1 cellular context compared by ENCODE assay signal in the genomic region with DNA sequence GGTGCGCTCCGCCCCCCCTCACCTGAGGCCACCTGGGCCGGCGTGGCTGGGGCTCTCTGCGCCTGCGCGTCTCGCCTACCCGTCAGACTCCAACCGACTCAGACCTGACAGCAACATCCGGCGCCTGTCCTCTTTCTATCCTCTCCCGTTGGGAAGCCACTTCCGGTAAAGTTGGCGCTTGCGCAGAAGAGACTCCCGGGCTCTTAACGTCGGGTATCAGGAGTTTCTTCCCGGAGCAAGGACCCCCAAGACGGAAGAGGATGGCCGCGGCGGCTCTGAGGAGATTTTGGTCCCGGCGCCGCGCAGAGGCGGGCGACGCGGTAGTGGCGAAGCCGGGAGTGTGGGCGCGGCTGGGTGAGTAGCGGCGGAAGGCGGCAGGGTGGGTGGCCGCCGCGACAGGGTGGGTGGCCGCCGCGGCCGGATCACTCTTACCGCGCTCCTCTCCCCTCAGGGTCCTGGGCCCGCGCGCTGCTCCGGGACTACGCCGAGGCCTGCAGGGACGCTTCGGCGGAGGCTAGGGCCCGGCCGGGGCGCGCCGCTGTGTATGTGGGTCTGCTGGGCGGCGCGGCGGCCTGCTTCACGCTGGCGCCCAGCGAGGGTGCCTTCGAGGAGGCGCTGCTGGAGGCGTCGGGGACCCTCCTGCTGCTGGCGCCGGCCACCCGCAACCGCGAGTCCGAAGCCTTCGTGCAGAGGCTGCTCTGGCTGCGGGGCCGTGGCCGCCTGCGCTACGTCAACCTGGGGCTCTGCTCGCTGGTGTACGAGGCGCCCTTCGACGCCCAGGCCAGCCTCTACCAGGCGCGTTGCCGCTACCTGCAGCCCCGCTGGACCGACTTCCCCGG.
A peak's percentile ranks its signal among the peaks of the same experiment; 100 is the strongest.
TF ChIP-seq lines count a peak whose summit lies in the region.

A gene (plus strand): TSS at position 249 of the 839 bp plus-strand sequence. CDS start 12 bp downstream, at position 261.
A gene (minus strand): TSS at position 77 of the 839 bp plus-strand sequence. CDS start 229 bp downstream, outside the sequence.

TF ChIP-seq in HepG2, 621 proteins besides CTCF, POLR2A, EP300 and RAD21 (continued from another document and continues in another):
- TF ChIP-seq, protein P1, sequence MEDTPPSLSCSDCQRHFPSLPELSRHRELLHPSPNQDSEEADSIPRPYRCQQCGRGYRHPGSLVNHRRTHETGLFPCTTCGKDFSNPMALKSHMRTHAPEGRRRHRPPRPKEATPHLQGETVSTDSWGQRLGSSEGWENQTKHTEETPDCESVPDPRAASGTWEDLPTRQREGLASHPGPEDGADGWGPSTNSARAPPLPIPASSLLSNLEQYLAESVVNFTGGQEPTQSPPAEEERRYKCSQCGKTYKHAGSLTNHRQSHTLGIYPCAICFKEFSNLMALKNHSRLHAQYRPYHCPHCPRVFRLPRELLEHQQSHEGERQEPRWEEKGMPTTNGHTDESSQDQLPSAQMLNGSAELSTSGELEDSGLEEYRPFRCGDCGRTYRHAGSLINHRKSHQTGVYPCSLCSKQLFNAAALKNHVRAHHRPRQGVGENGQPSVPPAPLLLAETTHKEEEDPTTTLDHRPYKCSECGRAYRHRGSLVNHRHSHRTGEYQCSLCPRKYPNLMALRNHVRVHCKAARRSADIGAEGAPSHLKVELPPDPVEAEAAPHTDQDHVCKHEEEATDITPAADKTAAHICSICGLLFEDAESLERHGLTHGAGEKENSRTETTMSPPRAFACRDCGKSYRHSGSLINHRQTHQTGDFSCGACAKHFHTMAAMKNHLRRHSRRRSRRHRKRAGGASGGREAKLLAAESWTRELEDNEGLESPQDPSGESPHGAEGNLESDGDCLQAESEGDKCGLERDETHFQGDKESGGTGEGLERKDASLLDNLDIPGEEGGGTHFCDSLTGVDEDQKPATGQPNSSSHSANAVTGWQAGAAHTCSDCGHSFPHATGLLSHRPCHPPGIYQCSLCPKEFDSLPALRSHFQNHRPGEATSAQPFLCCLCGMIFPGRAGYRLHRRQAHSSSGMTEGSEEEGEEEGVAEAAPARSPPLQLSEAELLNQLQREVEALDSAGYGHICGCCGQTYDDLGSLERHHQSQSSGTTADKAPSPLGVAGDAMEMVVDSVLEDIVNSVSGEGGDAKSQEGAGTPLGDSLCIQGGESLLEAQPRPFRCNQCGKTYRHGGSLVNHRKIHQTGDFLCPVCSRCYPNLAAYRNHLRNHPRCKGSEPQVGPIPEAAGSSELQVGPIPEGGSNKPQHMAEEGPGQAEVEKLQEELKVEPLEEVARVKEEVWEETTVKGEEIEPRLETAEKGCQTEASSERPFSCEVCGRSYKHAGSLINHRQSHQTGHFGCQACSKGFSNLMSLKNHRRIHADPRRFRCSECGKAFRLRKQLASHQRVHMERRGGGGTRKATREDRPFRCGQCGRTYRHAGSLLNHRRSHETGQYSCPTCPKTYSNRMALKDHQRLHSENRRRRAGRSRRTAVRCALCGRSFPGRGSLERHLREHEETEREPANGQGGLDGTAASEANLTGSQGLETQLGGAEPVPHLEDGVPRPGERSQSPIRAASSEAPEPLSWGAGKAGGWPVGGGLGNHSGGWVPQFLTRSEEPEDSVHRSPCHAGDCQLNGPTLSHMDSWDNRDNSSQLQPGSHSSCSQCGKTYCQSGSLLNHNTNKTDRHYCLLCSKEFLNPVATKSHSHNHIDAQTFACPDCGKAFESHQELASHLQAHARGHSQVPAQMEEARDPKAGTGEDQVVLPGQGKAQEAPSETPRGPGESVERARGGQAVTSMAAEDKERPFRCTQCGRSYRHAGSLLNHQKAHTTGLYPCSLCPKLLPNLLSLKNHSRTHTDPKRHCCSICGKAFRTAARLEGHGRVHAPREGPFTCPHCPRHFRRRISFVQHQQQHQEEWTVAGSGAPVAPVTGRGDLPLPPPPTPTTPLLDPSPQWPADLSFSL (CRISPR knock-in tag; IDR thresholded peaks at IDR 0.05): no peak
- TF ChIP-seq PLRG1 (conservative IDR thresholded peaks at IDR 0.05) (no peak), PHF5A (CRISPR knock-in tag; IDR thresholded peaks at IDR 0.05; ENCODE audit: low read depth, unreplicated experiment) (peak; percentile 76), ATAD3A (CRISPR knock-in tag; IDR thresholded peaks at IDR 0.05) (no peak), FOXA1 (IDR thresholded peaks at IDR 0.05) (no peak), FOXA1 (CRISPR knock-in tag; IDR thresholded peaks at IDR 0.05) (no peak), ZMYM3 (CRISPR knock-in tag; IDR thresholded peaks at IDR 0.05) (no peak; the same call in 1 of the 2 replicates), MED8 (CRISPR knock-in tag; IDR thresholded peaks at IDR 0.05; ENCODE audit: insufficient replicate concordance) (peak; percentile 83), ZNF724P (CRISPR knock-in tag; IDR thresholded peaks at IDR 0.05; ENCODE audit: borderline replicate concordance) (no peak), MAFF (IDR thresholded peaks at IDR 0.05; ENCODE audit: low read depth, low read length) (no peak), ZNF230 (CRISPR knock-in tag; IDR thresholded peaks at IDR 0.05) (no peak; the same call in 1 of the 2 replicates), MIER3 (CRISPR knock-in tag; IDR thresholded peaks at IDR 0.05; ENCODE audit: borderline replicate concordance) (peak; percentile 55; the same call in 1 of the 2 replicates), MTA3 (CRISPR knock-in tag; IDR thresholded peaks at IDR 0.05) (no peak), KDM6A (CRISPR knock-in tag; IDR thresholded peaks at IDR 0.05; ENCODE audit: low read depth) (no peak), SAP130 (CRISPR knock-in tag; IDR thresholded peaks at IDR 0.05; ENCODE audit: low read depth) (peak; percentile 94), MATR3 (CRISPR knock-in tag; IDR thresholded peaks at IDR 0.05) (no peak), ZNF737 (CRISPR knock-in tag; IDR thresholded peaks at IDR 0.05; ENCODE audit: borderline replicate concordance) (no peak), RXRA (CRISPR knock-in tag; IDR thresholded peaks at IDR 0.05) (peak; percentile 69), ZNF251 (CRISPR knock-in tag; IDR thresholded peaks at IDR 0.05) (no peak), ZNF256 (CRISPR knock-in tag; conservative IDR thresholded peaks at IDR 0.05) (0 out of 2 replicates have a peak, but pooled peaks have one; percentile 22), ZNF121 (CRISPR knock-in tag; IDR thresholded peaks at IDR 0.05) (no peak), IKZF4 (CRISPR knock-in tag; IDR thresholded peaks at IDR 0.05; ENCODE audit: borderline replicate concordance, low read depth, not compliant biosample characterization) (no peak), TEAD2 (CRISPR knock-in tag; IDR thresholded peaks at IDR 0.05) (0 out of 2 replicates have a peak, but pooled peaks have one; percentile 59), PAX8 (CRISPR knock-in tag; IDR thresholded peaks at IDR 0.05; ENCODE audit: borderline replicate concordance) (no peak), TBX2 (CRISPR knock-in tag; IDR thresholded peaks at IDR 0.05; ENCODE audit: borderline replicate concordance) (peak; percentile 67; the same call in 1 of the 2 replicates), HOXD1 (CRISPR knock-in tag; IDR thresholded peaks at IDR 0.05) (no peak), ZNF777 (CRISPR knock-in tag; IDR thresholded peaks at IDR 0.05) (peak; percentile 90), MYNN (CRISPR knock-in tag; IDR thresholded peaks at IDR 0.05; ENCODE audit: low read depth) (no peak), GTF3A (CRISPR knock-in tag; conservative IDR thresholded peaks at IDR 0.05) (0 out of 2 replicates have a peak, but pooled peaks have one; percentile 50), DPF2 (CRISPR knock-in tag; IDR thresholded peaks at IDR 0.05; ENCODE audit: borderline replicate concordance, low read depth) (no peak), MAFG (CRISPR knock-in tag; IDR thresholded peaks at IDR 0.05) (0 out of 2 replicates have a peak, but pooled peaks have one; percentile 50), NFIC (IDR thresholded peaks at IDR 0.05; ENCODE audit: low read length) (no peak), HNRNPK (IDR thresholded peaks at IDR 0.05; ENCODE audit: low read depth, low read length, poor library complexity, severe bottlenecking) (no peak), ZNF660 (CRISPR knock-in tag; IDR thresholded peaks at IDR 0.05; ENCODE audit: borderline replicate concordance, low read depth) (no peak), ZNF547 (CRISPR knock-in tag; IDR thresholded peaks at IDR 0.05) (peak; percentile 84; the same call in 1 of the 2 replicates), TBX3 (IDR thresholded peaks at IDR 0.05; ENCODE audit: borderline replicate concordance) (no peak), ZNF530 (CRISPR knock-in tag; IDR thresholded peaks at IDR 0.05; ENCODE audit: low read depth) (no peak; the same call in 1 of the 2 replicates), FOXA3 (CRISPR knock-in tag; IDR thresholded peaks at IDR 0.05) (peak; percentile 54), SP2 (CRISPR knock-in tag; IDR thresholded peaks at IDR 0.05) (peak; percentile 40), ZNF160 (CRISPR knock-in tag; IDR thresholded peaks at IDR 0.05) (no peak; the same call in 1 of the 2 replicates), KLF11 (CRISPR knock-in tag; IDR thresholded peaks at IDR 0.05) (no peak), NONO (IDR thresholded peaks at IDR 0.05) (no peak), NONO (CRISPR knock-in tag; conservative IDR thresholded peaks at IDR 0.05) (peak; percentile 88), ZNF562 (CRISPR knock-in tag; IDR thresholded peaks at IDR 0.05; ENCODE audit: borderline replicate concordance) (no peak), SIX1 (CRISPR knock-in tag; IDR thresholded peaks at IDR 0.05; ENCODE audit: borderline replicate concordance) (no peak), NFRKB (IDR thresholded peaks at IDR 0.05) (no peak), ZEB1 (IDR thresholded peaks at IDR 0.05; ENCODE audit: insufficient replicate concordance, low read depth) (peak; percentile 97)
- TF ChIP-seq, protein P2, sequence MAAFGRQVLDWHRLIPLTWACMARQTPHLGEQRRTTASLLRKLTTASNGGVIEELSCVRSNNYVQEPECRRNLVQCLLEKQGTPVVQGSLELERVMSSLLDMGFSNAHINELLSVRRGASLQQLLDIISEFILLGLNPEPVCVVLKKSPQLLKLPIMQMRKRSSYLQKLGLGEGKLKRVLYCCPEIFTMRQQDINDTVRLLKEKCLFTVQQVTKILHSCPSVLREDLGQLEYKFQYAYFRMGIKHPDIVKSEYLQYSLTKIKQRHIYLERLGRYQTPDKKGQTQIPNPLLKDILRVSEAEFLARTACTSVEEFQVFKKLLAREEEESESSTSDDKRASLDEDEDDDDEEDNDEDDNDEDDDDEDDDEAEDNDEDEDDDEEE (CRISPR knock-in tag; IDR thresholded peaks at IDR 0.05): no peak
- TF ChIP-seq, protein P3, sequence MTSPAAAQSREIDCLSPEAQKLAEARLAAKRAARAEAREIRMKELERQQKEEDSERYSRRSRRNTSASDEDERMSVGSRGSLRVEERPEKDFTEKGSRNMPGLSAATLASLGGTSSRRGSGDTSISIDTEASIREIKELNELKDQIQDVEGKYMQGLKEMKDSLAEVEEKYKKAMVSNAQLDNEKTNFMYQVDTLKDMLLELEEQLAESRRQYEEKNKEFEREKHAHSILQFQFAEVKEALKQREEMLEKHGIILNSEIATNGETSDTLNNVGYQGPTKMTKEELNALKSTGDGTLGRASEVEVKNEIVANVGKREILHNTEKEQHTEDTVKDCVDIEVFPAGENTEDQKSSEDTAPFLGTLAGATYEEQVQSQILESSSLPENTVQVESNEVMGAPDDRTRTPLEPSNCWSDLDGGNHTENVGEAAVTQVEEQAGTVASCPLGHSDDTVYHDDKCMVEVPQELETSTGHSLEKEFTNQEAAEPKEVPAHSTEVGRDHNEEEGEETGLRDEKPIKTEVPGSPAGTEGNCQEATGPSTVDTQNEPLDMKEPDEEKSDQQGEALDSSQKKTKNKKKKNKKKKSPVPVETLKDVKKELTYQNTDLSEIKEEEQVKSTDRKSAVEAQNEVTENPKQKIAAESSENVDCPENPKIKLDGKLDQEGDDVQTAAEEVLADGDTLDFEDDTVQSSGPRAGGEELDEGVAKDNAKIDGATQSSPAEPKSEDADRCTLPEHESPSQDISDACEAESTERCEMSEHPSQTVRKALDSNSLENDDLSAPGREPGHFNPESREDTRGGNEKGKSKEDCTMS (CRISPR knock-in tag; conservative IDR thresholded peaks at IDR 0.05): no peak
- TF ChIP-seq, protein P4, sequence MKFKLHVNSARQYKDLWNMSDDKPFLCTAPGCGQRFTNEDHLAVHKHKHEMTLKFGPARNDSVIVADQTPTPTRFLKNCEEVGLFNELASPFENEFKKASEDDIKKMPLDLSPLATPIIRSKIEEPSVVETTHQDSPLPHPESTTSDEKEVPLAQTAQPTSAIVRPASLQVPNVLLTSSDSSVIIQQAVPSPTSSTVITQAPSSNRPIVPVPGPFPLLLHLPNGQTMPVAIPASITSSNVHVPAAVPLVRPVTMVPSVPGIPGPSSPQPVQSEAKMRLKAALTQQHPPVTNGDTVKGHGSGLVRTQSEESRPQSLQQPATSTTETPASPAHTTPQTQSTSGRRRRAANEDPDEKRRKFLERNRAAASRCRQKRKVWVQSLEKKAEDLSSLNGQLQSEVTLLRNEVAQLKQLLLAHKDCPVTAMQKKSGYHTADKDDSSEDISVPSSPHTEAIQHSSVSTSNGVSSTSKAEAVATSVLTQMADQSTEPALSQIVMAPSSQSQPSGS (CRISPR knock-in tag; IDR thresholded peaks at IDR 0.05): peak; percentile 81
- TF ChIP-seq, protein P5, sequence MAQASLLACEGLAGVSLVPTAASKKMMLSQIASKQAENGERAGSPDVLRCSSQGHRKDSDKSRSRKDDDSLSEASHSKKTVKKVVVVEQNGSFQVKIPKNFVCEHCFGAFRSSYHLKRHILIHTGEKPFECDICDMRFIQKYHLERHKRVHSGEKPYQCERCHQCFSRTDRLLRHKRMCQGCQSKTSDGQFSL (CRISPR knock-in tag; IDR thresholded peaks at IDR 0.05): peak; percentile 81
- TF ChIP-seq, protein P6, sequence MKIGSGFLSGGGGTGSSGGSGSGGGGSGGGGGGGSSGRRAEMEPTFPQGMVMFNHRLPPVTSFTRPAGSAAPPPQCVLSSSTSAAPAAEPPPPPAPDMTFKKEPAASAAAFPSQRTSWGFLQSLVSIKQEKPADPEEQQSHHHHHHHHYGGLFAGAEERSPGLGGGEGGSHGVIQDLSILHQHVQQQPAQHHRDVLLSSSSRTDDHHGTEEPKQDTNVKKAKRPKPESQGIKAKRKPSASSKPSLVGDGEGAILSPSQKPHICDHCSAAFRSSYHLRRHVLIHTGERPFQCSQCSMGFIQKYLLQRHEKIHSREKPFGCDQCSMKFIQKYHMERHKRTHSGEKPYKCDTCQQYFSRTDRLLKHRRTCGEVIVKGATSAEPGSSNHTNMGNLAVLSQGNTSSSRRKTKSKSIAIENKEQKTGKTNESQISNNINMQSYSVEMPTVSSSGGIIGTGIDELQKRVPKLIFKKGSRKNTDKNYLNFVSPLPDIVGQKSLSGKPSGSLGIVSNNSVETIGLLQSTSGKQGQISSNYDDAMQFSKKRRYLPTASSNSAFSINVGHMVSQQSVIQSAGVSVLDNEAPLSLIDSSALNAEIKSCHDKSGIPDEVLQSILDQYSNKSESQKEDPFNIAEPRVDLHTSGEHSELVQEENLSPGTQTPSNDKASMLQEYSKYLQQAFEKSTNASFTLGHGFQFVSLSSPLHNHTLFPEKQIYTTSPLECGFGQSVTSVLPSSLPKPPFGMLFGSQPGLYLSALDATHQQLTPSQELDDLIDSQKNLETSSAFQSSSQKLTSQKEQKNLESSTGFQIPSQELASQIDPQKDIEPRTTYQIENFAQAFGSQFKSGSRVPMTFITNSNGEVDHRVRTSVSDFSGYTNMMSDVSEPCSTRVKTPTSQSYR (CRISPR knock-in tag; IDR thresholded peaks at IDR 0.05; ENCODE audit: borderline replicate concordance): no peak; the same call in 1 of the 2 replicates
